8 cellular contexts compared by ENCODE assay signal in genomic region chr1:152047954-152048640, GRCh38. TPM values are rescaled to one million over a fixed set of nuclear protein-coding genes. Genes with fewer than 3 reads are reported as not detected.
A peak's percentile ranks its signal among the peaks of the same experiment; 100 is the strongest.
DNase-seq lines count a peak whose midpoint lies in the region; ATAC-seq and TF ChIP-seq lines count a peak whose summit lies in the region.

No MANE protein-coding gene starts in this region.

- H3K27me3 Mint-ChIP-seq in endodermal cell (ENCODE audit: insufficient read depth): peaks cover 4% of the 10 kb centered on the region

- H3K27ac ChIP-seq in endodermal cell (ENCODE audit: low read depth, low read length): peak overlapping the region; percentile 86

- no peak overlapping the region for H3K9ac ChIP-seq in endodermal cell (ENCODE audit: extremely low read depth, low read length, poor library complexity, severe bottlenecking)

- peak overlapping the region; percentile 41 for H3K4me3 Mint-ChIP-seq in endodermal cell

- H3K9me3 Mint-ChIP-seq in endodermal cell: no peaks in the 10 kb centered on the region

- WGBS in endodermal cell (ENCODE audit: insufficient coverage in 1 of 2, insufficient read length in 1 of 2), 2 experiments: 8 to 13% methylated on average over 9 to 13 of the region's 13 CpGs

- no peaks in the 10 kb centered on the region for H3K36me3 Mint-ChIP-seq in endodermal cell (ENCODE audit: low read depth)

- DNase-seq in AG10803 (ENCODE audit: low read depth) (peak; percentile 99), NOMO-1 (lab: John Stamatoyannopoulos, UW; ENCODE audit: unreplicated experiment in 2 of 2) (peak; percentile 100), endodermal cell (peak; percentile 95), middle frontal gyrus (ENCODE audit: extremely low spot score, low spot score) (peak; percentile 8)
- DNase-seq in activated CD8-positive, alpha-beta memory T cell treated with anti-CD3 and anti-CD28 coated beads for 48 hours (ENCODE audit: low read depth in 2 of 3, low spot score in 2 of 3): peak; percentile 60 to 80 (median 71)
- DNase-seq in stimulated activated CD8-positive, alpha-beta memory T cell treated with anti-CD3 and anti-CD28 coated beads, Interleukin-2, amount 100 ng/mL, for 1 hour (ENCODE audit: low read depth in 2 of 2): peak; percentile 69 to 73

- H3K9me3 ChIP-seq in endodermal cell (ENCODE audit: control insufficient read depth, low read length): no peaks in the 10 kb centered on the region

- no peaks in the 10 kb centered on the region for H3K36me3 ChIP-seq in endodermal cell (ENCODE audit: control insufficient read depth, insufficient read depth, low read length)

- H3K4me1 Mint-ChIP-seq in endodermal cell: peaks cover 24% of the 10 kb centered on the region

- peak overlapping the region; percentile 96 for H3K27ac Mint-ChIP-seq in endodermal cell

- ATAC-seq in GM18867 (IDR thresholded peaks at IDR 0.05; ENCODE audit: unreplicated experiment) (peak; percentile 92), HG03097 (IDR thresholded peaks at IDR 0.05; ENCODE audit: low FRiP score, unreplicated experiment) (peak; percentile 95)

- peak overlapping the region; percentile 49 for H3K4me3 ChIP-seq in AG10803 (ENCODE audit: low read length)
- H3K4me3 ChIP-seq in endodermal cell (ENCODE audit: low read length): peak overlapping the region; percentile 22

- TF ChIP-seq CTCF in AG10803 (conservative IDR thresholded peaks at IDR 0.05; ENCODE audit: low read length) (peak; percentile 68), endodermal cell (conservative IDR thresholded peaks at IDR 0.05) (peak; percentile 77)

- no peaks in the 10 kb centered on the region for H3K4me1 ChIP-seq in endodermal cell (ENCODE audit: control insufficient read depth, insufficient read depth, low read length)

- H3K27me3 ChIP-seq in endodermal cell (ENCODE audit: control insufficient read depth, insufficient read depth, low read length, poor library complexity, severe bottlenecking): no peaks in the 10 kb centered on the region

RNA-seq across cellular contexts. Expression of gene S100A11, which starts 11.3 kb away (rescaled TPM):
- 100 to 1,000 TPM; 163 to 248 TPM for total RNA-seq in endodermal cell
- 271 TPM for polyA plus RNA-seq in endodermal cell (2013, experiment 1 of 2)
- 328 TPM for polyA plus RNA-seq in endodermal cell (2013, experiment 2 of 2)

RNA-seq across cellular contexts. Expression of gene TCHHL1, which starts 40.8 kb away (rescaled TPM):
- not detected for total RNA-seq in endodermal cell
- polyA plus RNA-seq in endodermal cell (2013, experiment 1 of 2): not detected
- not detected for polyA plus RNA-seq in endodermal cell (2013, experiment 2 of 2)

RNA-seq across cellular contexts. Expression of gene S100A10, which starts 54.4 kb away (rescaled TPM):
- total RNA-seq in endodermal cell: 100 to 1,000 TPM; 352 to 880 TPM
- 263 TPM for polyA plus RNA-seq in endodermal cell (2013, experiment 1 of 2)
- polyA plus RNA-seq in endodermal cell (2013, experiment 2 of 2): 320 TPM

Comparison
In these comparisons a context has a peak if more than half of its experiments do, and no peak if none do; other contexts are left out.
1. Peak in every context shown above with its lines: DNase-seq, ATAC-seq, H3K4me3 ChIP-seq and H3K27ac ChIP-seq.
2. DNase-seq: peak in every context shown above with its lines; median percentile 100 in NOMO-1; 99 in AG10803; 95 in endodermal cell; 71 in activated CD8-positive, alpha-beta memory T cell treated with anti-CD3 and anti-CD28 coated beads for 48 hours; 71 in stimulated activated CD8-positive, alpha-beta memory T cell treated with anti-CD3 and anti-CD28 coated beads, Interleukin-2, amount 100 ng/mL, for 1 hour; 8 in middle frontal gyrus.